ENCODE assay signal across 1 cellular context in the genomic region with DNA sequence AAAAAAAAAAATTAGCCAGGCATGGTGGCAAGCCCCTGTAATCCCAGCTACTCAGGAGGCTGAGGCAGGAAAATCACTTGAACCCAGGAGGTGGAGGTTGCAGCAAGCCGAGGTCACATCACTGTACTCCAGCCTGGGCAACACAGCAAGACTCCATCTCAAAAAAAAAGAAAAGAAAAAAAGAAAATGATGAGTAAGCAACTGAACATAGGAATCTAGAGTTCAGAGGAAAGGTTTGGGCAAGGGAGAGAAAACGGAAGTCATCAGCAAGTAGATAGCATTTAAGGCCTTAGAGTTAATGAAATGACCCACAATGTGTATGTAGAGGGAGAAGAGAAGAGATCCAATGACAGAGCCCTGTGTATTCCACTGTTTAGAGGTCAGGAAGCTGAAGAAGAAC. TPM values are rescaled to one million over a fixed set of nuclear protein-coding genes. Genes with fewer than 3 reads are reported as not detected.
"Had no signal": no experiment of that assay in that cellular context is flagged by ENCODE, and none has a peak within 500 bp of the region (broad histone marks: within the 10 kb centered on the region; RNA-seq: fewer than 3 reads in every experiment).

No MANE protein-coding gene starts in this region.

RNA-seq across cellular contexts. Expression of a gene that starts 21.3 kb away (rescaled TPM):
- total RNA-seq: HT-29 had no signal

RNA-seq across cellular contexts. Expression of a gene that starts 53.8 kb away (rescaled TPM):
- total RNA-seq: HT-29 had no signal
